ENCODE assay signal across 2 cellular contexts in the genomic region with DNA sequence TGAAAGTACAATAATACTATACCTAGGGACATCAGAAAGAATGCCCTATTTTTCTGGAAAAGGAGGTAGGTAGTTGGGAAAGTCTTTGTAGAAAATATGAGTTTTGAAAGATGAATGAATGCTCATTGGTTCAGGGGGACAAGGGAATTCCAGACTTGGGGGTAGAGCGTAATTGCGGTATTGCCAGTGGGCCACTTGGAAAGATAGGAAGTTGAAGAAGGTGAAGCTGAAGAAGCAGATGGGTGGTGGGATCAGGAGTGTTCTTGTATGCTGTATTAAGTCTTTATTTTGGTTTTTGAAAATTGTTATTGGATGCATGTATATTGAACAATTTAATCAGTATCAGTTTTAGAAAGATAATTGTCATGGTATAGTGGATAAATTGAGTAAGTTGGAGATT.
TF ChIP-seq lines count a peak whose summit lies in the region.

No MANE protein-coding gene starts in this region.

TF ChIP-seq in HepG2, 621 proteins besides CTCF, POLR2A, EP300 and RAD21:
- TF ChIP-seq ZNF101 (CRISPR knock-in tag; IDR thresholded peaks at IDR 0.05; ENCODE audit: borderline replicate concordance, low read depth) (no peak), NFE2 (CRISPR knock-in tag; IDR thresholded peaks at IDR 0.05) (no peak), HOXA7 (CRISPR knock-in tag; IDR thresholded peaks at IDR 0.05) (no peak), ZNF121 (CRISPR knock-in tag; IDR thresholded peaks at IDR 0.05) (no peak), RBM22 (optimal IDR thresholded peaks at IDR 0.05; ENCODE audit: low read length) (peak; percentile 23)

TF ChIP-seq in H1, 55 proteins besides CTCF, POLR2A, EP300 and RAD21:
- TF ChIP-seq POLR2AphosphoS5 (IDR thresholded peaks at IDR 0.05; ENCODE audit: low read depth, low read length) = peak; percentile 47; the same call in 1 of the 2 replicates
- TF ChIP-seq HDAC2 (IDR thresholded peaks at IDR 0.05; ENCODE audit: borderline replicate concordance in 1 of 2, low read depth in 2 of 2, low read length in 2 of 2) = no peak
